ENCODE assay signal across 22 cellular contexts in genomic region chr11:79431535-79431934, GRCh38. TPM values are rescaled to one million over a fixed set of nuclear protein-coding genes. Genes with fewer than 3 reads are reported as not detected.
A peak's percentile ranks its signal among the peaks of the same experiment; 100 is the strongest.
DNase-seq lines count a peak whose midpoint lies in the region; ATAC-seq, FAIRE-seq and TF ChIP-seq lines count a peak whose summit lies in the region.
"Had no signal": no experiment of that assay in that cellular context is flagged by ENCODE, and none has a peak within 500 bp of the region (broad histone marks: within the 10 kb centered on the region; RNA-seq: fewer than 3 reads in every experiment).

No MANE protein-coding gene starts in this region.

- no peak for FAIRE-seq in bronchial epithelial cell (lab: Jason Lieb, UNC)
- FAIRE-seq: GM18507 had no signal

- no peaks in the 10 kb centered on the region for H4K20me1 ChIP-seq in PC-3 (ENCODE audit: low read length)

- H3K9me3 ChIP-seq in PC-3 (ENCODE audit: low read length) (no peaks in the 10 kb centered on the region), upper lobe of right lung (no peaks in the 10 kb centered on the region)
- H3K9me3 ChIP-seq: HAP-1, uterus had no signal

- H3K79me2 ChIP-seq in PC-3 (ENCODE audit: low read length), result no peaks in the 10 kb centered on the region

- H3K9me2 ChIP-seq in PC-3 (replicated peaks; ENCODE audit: low read length), result 0 out of 2 replicates have a peak, but pooled peaks cover 4% of the 10 kb centered on the region

- peak; percentile 20 for DNase-seq in EH (ENCODE audit: low read depth)
- DNase-seq in PC-3, result peak; percentile 33
- peak; percentile 95 for DNase-seq in bronchial epithelial cell (ENCODE audit: low read depth)
- DNase-seq in kidney epithelial cell (ENCODE audit: low read depth), result peak; percentile 83
- no peak for DNase-seq in Right ventricle myocardium inferior (ENCODE audit: missing footprints)
- DNase-seq in upper lobe of right lung, result no peak
- no peak for DNase-seq in midbrain (lab: John Stamatoyannopoulos, UW)
- no peak for DNase-seq in inferior parietal cortex (ENCODE audit: extremely low spot score)
- DNase-seq: activated CD4-positive, alpha-beta T cell treated with anti-CD3 and anti-CD28 coated beads for 4 hours; activated effector memory CD4-positive, alpha-beta T cell treated with anti-CD3 and anti-CD28 coated beads, Interleukin-2, amount 50 U/mL, for 16 hours; amniotic stem cell; CD8-positive, alpha-beta memory T cell; DND-41; effector memory CD8-positive, alpha-beta T cell; foreskin melanocyte; KG1; NCI-H1092; NCI-H748 treated with DMSO at 0.1 percent for 48 hours; stimulated activated naive CD8-positive, alpha-beta T cell treated with anti-CD3 and anti-CD28 coated beads, Interleukin-15, amount 100 ng/mL, for 72 hours; uterus had no signal

- no peak for TF ChIP-seq CTCF in PC-3 (conservative IDR thresholded peaks at IDR 0.05; ENCODE audit: low read depth, low read length)
- TF ChIP-seq CTCF in bronchial epithelial cell (IDR thresholded peaks at IDR 0.05; ENCODE audit: insufficient read depth, low read length, severe bottlenecking), result no peak
- no peak for TF ChIP-seq CTCF in kidney epithelial cell (IDR thresholded peaks at IDR 0.05; ENCODE audit: insufficient read depth, low read length, poor library complexity, severe bottlenecking)
- TF ChIP-seq CTCF in upper lobe of right lung (IDR thresholded peaks at IDR 0.05), result no peak

- H3K9ac ChIP-seq in PC-3 (ENCODE audit: low read length), result no peak overlapping the region

- H3K4me1 ChIP-seq in PC-3 (ENCODE audit: insufficient read depth, low read length), result 0 out of 2 replicates have a peak, but pooled peaks cover 3% of the 10 kb centered on the region
- no peaks in the 10 kb centered on the region for H3K4me1 ChIP-seq in upper lobe of right lung
- H3K4me1 ChIP-seq: uterus had no signal

- H3K27me3 ChIP-seq in PC-3 (ENCODE audit: low read length) (peaks cover 41% of the 10 kb centered on the region), bronchial epithelial cell (ENCODE audit: control insufficient read depth, insufficient read depth, low read length) (no peaks in the 10 kb centered on the region), kidney epithelial cell (ENCODE audit: control insufficient read depth, insufficient read depth, low read length) (no peaks in the 10 kb centered on the region), upper lobe of right lung (peaks cover 30% of the 10 kb centered on the region)

- CTCF ChIA-PET in PC-3 (lab: Charles Lee), result no interaction called here

- no TSS peak for BruUV-seq in PC-3 (replicated peaks; lab: Mats Ljungman, UMichigan)

- no peak overlapping the region for H2AFZ ChIP-seq in PC-3 (ENCODE audit: low read length)

- no peak for ATAC-seq in PC-3
- no peak for ATAC-seq in Right ventricle myocardium inferior
- ATAC-seq in upper lobe of right lung, result no peak
- ATAC-seq: effector memory CD8-positive, alpha-beta T cell; stimulated activated naive CD8-positive, alpha-beta T cell treated with anti-CD3 and anti-CD28 coated beads, Interleukin-15, amount 100 ng/mL, for 72 hours had no signal

- H3K27ac ChIP-seq in PC-3 (ENCODE audit: low read length) (no peak overlapping the region), upper lobe of right lung (no peak overlapping the region)
- H3K27ac ChIP-seq: uterus had no signal

- H3K36me3 ChIP-seq in PC-3 (ENCODE audit: low read depth, low read length) (no peaks in the 10 kb centered on the region), bronchial epithelial cell (ENCODE audit: control insufficient read depth, insufficient read depth, low read length) (no peaks in the 10 kb centered on the region), kidney epithelial cell (ENCODE audit: control insufficient read depth, insufficient read depth, low read length) (no peaks in the 10 kb centered on the region), upper lobe of right lung (no peaks in the 10 kb centered on the region)
- H3K36me3 ChIP-seq: uterus had no signal

- POLR2A ChIA-PET in PC-3 (lab: Charles Lee; ENCODE audit: unreplicated experiment), result no interaction called here

- H3K4me3 ChIP-seq in PC-3 (ENCODE audit: low read length), result no peak overlapping the region
- no peak overlapping the region for H3K4me3 ChIP-seq in bronchial epithelial cell (ENCODE audit: low read depth, low read length)
- no peak overlapping the region for H3K4me3 ChIP-seq in kidney epithelial cell (ENCODE audit: low read depth, low read length)
- H3K4me3 ChIP-seq in upper lobe of right lung, result no peak overlapping the region
- H3K4me3 ChIP-seq: HAP-1, uterus had no signal

- no peaks in the 10 kb centered on the region for H3F3A ChIP-seq in PC-3 (ENCODE audit: low read length, unreplicated experiment)

- intact Hi-C loops in PC-3 (cut with micrococcal nuclease) (no loop called here), Right ventricle myocardium inferior (cut with DNase I) (no loop called here), upper lobe of right lung (cut with DNase I) (no loop called here)

- H3K4me2 ChIP-seq in PC-3 (ENCODE audit: low read length), result no peak overlapping the region

RNA-seq across cellular contexts. Expression of gene TENM4, which starts 9.3 kb away (rescaled TPM):
- total RNA-seq in PC-3 (2014; rRNA removed) (19.7 and 37.1 TPM in 2 replicates), bronchial epithelial cell (3.2 and 6.1 TPM in 2 replicates), kidney epithelial cell (35.3 and 49.4 TPM in 2 replicates), Right ventricle myocardium inferior (0.35 TPM), upper lobe of right lung (4.3 TPM)
- total RNA-seq: CD8-positive, alpha-beta memory T cell had no signal

Comparison
In these comparisons a context has a peak if more than half of its experiments do, and no peak if none do; other contexts are left out.
1. DNase-seq: peak in EH (single experiment), PC-3 (single experiment), bronchial epithelial cell (single experiment) and kidney epithelial cell (single experiment); none in Right ventricle myocardium inferior (single experiment), upper lobe of right lung (single experiment), midbrain (single experiment) and inferior parietal cortex (single experiment).